ENCODE assay signal across 12 cellular contexts in the genomic region with DNA sequence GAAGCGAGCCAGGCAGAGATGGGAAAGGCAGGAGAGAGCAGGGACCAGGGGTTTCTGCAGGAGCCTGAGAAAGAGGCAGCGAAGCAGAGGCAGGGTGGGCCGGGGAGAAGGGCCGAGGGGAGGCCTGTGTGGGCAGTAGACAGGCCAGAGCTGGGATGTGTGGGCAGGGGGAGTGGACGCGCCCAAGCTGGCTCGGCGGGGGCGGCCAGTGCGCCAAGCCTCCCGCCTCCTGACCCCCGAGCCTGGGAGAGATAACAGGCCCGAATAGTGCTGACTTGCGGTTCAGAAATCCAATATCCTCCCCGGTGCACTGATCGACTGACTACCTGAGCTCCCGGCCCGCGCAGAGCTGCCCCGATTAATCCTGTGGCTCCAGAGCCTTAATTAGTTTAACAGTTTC. TPM values are rescaled to one million over a fixed set of nuclear protein-coding genes. Genes with fewer than 3 reads are reported as not detected.
DNase-seq lines count a peak whose midpoint lies in the region; ATAC-seq and TF ChIP-seq lines count a peak whose summit lies in the region.
"Had no signal": no experiment of that assay in that cellular context is flagged by ENCODE, and none has a peak within 500 bp of the region (broad histone marks: within the 10 kb centered on the region; RNA-seq: fewer than 3 reads in every experiment).

No MANE protein-coding gene starts in this region.

- H2AFZ ChIP-seq in fibroblast of lung (ENCODE audit: low read length): no peak overlapping the region

- H3K27ac ChIP-seq in WERI-Rb-1 (peak overlapping the region; percentile 77), fibroblast of lung (ENCODE audit: insufficient read depth, low read length) (no peak overlapping the region)

- peak overlapping the region; percentile 42 for H3K9ac ChIP-seq in fibroblast of lung (ENCODE audit: insufficient read depth, low read length)

- peak overlapping the region; percentile 71 for H3K4me2 ChIP-seq in fibroblast of lung (ENCODE audit: extremely low read depth, insufficient read depth, low read length)

- H3K36me3 Mint-ChIP-seq in osteocyte (ENCODE audit: unreplicated experiment) (peaks cover 8% of the 10 kb centered on the region), type B pancreatic cell (peaks cover 5% of the 10 kb centered on the region)
- H3K36me3 Mint-ChIP-seq: IgD-negative memory B cell had no signal

- no peaks in the 10 kb centered on the region for H3K27me3 ChIP-seq in WERI-Rb-1 (ENCODE audit: insufficient read depth, low read depth, severe bottlenecking)
- H3K27me3 ChIP-seq in fibroblast of lung (ENCODE audit: control insufficient read depth, insufficient read depth, low read length): no peaks in the 10 kb centered on the region

- H3K4me3 Mint-ChIP-seq in osteocyte (ENCODE audit: unreplicated experiment) (peak overlapping the region; percentile 54), type B pancreatic cell (peak overlapping the region; percentile 81)

- peaks cover 7% of the 10 kb centered on the region for H3K36me3 ChIP-seq in WERI-Rb-1
- no peaks in the 10 kb centered on the region for H3K36me3 ChIP-seq in fibroblast of lung (ENCODE audit: control insufficient read depth, insufficient read depth, low read length)

- no peak for TF ChIP-seq CTCF in WERI-Rb-1 (IDR thresholded peaks at IDR 0.05; ENCODE audit: low read depth, low read length)
- no peak for TF ChIP-seq CTCF in fibroblast of lung (conservative IDR thresholded peaks at IDR 0.05 in 1 of 2, IDR thresholded peaks at IDR 0.05 in 1 of 2; ENCODE audit: low read depth in 1 of 2, low read length in 2 of 2)
- no peak for TF ChIP-seq CTCF in osteocyte (IDR thresholded peaks at IDR 0.05)
- no peak for TF ChIP-seq CTCF in type B pancreatic cell (conservative IDR thresholded peaks at IDR 0.05)

- peaks cover 71% of the 10 kb centered on the region for H3K4me1 ChIP-seq in fibroblast of lung (ENCODE audit: control insufficient read depth, extremely low read depth, insufficient read depth, low read length)

- H3K4me3 ChIP-seq in WERI-Rb-1 (ENCODE audit: low read depth, low read length) (no peak overlapping the region), fibroblast of lung (replicated peaks in 1 of 4; ENCODE audit: control extremely low read depth in 1 of 4, insufficient read depth in 1 of 4, low read depth in 3 of 4, low read length in 4 of 4) (peak overlapping the region in 1 of 4 experiments; percentile 25)

- H3K4me1 Mint-ChIP-seq in osteocyte (ENCODE audit: unreplicated experiment) (peaks cover 95% of the 10 kb centered on the region), type B pancreatic cell (ENCODE audit: unreplicated experiment) (peaks cover 79% of the 10 kb centered on the region)

- H3K27ac Mint-ChIP-seq in osteocyte (ENCODE audit: unreplicated experiment): peak overlapping the region; percentile 94
- H3K27ac Mint-ChIP-seq in type B pancreatic cell: peak overlapping the region; percentile 89

- H3K27me3 Mint-ChIP-seq in osteocyte (ENCODE audit: unreplicated experiment) (no peaks in the 10 kb centered on the region), type B pancreatic cell (no peaks in the 10 kb centered on the region)
- H3K27me3 Mint-ChIP-seq: IgD-negative memory B cell had no signal

- DNase-seq in WERI-Rb-1: no peak
- DNase-seq in fibroblast of lung (ENCODE audit: low read depth in 2 of 2): no peak
- no peak for DNase-seq in osteocyte (ENCODE audit: extremely low spot score, unreplicated experiment)
- DNase-seq in type B pancreatic cell (ENCODE audit: extremely low spot score, unreplicated experiment): no peak
- no peak for DNase-seq in NCI-H526 (lab: John Stamatoyannopoulos, UW)
- DNase-seq: activated CD4-positive, CD25-positive, alpha-beta regulatory T cell; activated gamma-delta T cell treated with Interleukin-2 at 50 U/mL for 16 hours; DMS79 treated with DMSO at 0.1 percent for 48 hours; NCI-H2107 had no signal

- no peaks in the 10 kb centered on the region for H4K20me1 ChIP-seq in fibroblast of lung (ENCODE audit: control insufficient read depth, extremely low read depth, insufficient read depth, low read length)

- H3K9me3 ChIP-seq in WERI-Rb-1 (ENCODE audit: severe bottlenecking): no peaks in the 10 kb centered on the region
- H3K9me3 ChIP-seq in fibroblast of lung (ENCODE audit: control insufficient read depth, insufficient read depth, low read depth, low read length): no peaks in the 10 kb centered on the region

- H3K79me2 ChIP-seq in fibroblast of lung (ENCODE audit: control insufficient read depth, insufficient read depth, low read length): peaks cover 39% of the 10 kb centered on the region

- H3K9me3 Mint-ChIP-seq in osteocyte (ENCODE audit: unreplicated experiment): no peaks in the 10 kb centered on the region
- H3K9me3 Mint-ChIP-seq in type B pancreatic cell: no peaks in the 10 kb centered on the region
- H3K9me3 Mint-ChIP-seq: IgD-negative memory B cell had no signal

- ATAC-seq in GM19452 (IDR thresholded peaks at IDR 0.05; ENCODE audit: unreplicated experiment): no peak
- ATAC-seq in GM21786 (IDR thresholded peaks at IDR 0.05; ENCODE audit: unreplicated experiment): no peak

RNA-seq across cellular contexts. Expression of gene AHDC1, which starts 41.9 kb away (rescaled TPM):
- 5.1 and 6.9 TPM in 2 replicates for total RNA-seq in fibroblast of lung
- 3.1 and 4.2 TPM in 2 replicates for polyA plus RNA-seq in fibroblast of lung
- polyA plus RNA-seq in fibroblast of lung (2012): 12.4 and 22.9 TPM in 2 replicates
- 17.7 and 33.1 TPM in 2 replicates for polyA minus RNA-seq in fibroblast of lung (ENCODE audit: low replicate concordance)
- total RNA-seq in osteocyte: 118 and 124 TPM in 2 replicates
- 49.3 and 61.0 TPM in 2 replicates for total RNA-seq in type B pancreatic cell (ENCODE audit: low replicate concordance)
